ENCODE assay signal across 1 cellular context in genomic region chr9:128370752-128371621, GRCh38.
TF ChIP-seq lines count a peak whose summit lies in the region.

URM1 (plus strand) TSS chr9:128371374; CDS start chr9:128371381, 7 bp downstream.

TF ChIP-seq in GM23338, 12 proteins besides CTCF, POLR2A, EP300 and RAD21:
- TF ChIP-seq EZH2 (IDR thresholded peaks at IDR 0.05; ENCODE audit: low read depth, unreplicated experiment) = no peak
- TF ChIP-seq ETS1 (IDR thresholded peaks at IDR 0.05) = peak; percentile 61; the same call in 1 of the 2 replicates
- no peak for TF ChIP-seq CREB1 (CRISPR knock-in tag; IDR thresholded peaks at IDR 0.05; ENCODE audit: low read depth)
- TF ChIP-seq ZNF462 (CRISPR knock-in tag; IDR thresholded peaks at IDR 0.05) = no peak
- TF ChIP-seq ZNF114 (CRISPR knock-in tag; IDR thresholded peaks at IDR 0.05) = no peak
- no peak for TF ChIP-seq ZNF331 (CRISPR knock-in tag; IDR thresholded peaks at IDR 0.05; ENCODE audit: low read depth)
- no peak for TF ChIP-seq EZH2phosphoT487 (IDR thresholded peaks at IDR 0.05; ENCODE audit: unreplicated experiment)
- TF ChIP-seq POLR2AphosphoS5 (IDR thresholded peaks at IDR 0.05; ENCODE audit: low read depth) = peak; percentile 65
- TF ChIP-seq REST (IDR thresholded peaks at IDR 0.05; ENCODE audit: unreplicated experiment) = no peak
